Comparison of ENCODE assay signal across 22 cellular contexts in the genomic region with DNA sequence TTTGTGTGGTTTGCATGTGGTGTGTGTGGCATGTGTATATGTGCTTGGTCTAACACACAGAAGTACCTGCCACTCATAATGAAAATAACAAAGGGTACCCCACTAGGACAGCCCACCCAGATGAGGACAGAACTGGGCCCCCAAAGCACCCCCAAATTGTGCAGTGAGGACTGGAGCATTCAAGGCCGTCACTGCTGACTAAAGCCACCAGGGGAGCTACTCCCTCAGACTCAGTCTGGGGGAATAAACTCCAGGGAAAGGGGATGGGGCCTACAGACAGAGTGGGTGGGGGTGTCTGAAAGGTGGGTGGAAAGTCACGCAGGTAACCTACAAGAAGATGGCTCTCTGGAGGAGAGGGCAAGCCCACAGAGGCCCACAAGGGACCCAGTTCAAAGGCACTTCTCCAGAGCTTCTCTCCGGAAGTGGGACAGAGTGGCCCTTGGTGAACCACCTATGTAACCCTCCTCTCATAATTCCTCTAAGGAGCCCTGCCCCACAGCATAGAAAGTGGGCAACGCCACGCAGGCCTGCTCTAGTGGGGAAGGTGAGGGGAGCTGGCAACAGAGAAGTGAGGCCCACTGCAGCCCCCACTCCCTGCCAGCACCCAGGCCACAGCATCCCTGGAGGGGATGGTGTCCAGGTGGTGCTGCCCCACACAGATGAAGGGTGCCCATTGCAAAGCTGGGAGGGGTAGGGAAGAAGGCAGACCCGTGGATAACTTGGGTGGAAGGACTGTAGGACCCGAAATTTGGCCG.
DNase-seq lines count a peak whose midpoint lies in the region; ATAC-seq, FAIRE-seq and TF ChIP-seq lines count a peak whose summit lies in the region.
"Had no signal": no experiment of that assay in that cellular context is flagged by ENCODE, and none has a peak within 500 bp of the region (broad histone marks: within the 10 kb centered on the region; RNA-seq: fewer than 3 reads in every experiment).

No MANE protein-coding gene starts in this region.

- CTCF ChIA-PET in mammary epithelial cell (lab: Charles Lee; ENCODE audit: low non-redundant PET) (no interaction called here), H1 (lab: Charles Lee; ENCODE audit: partially characterized antibody) (interaction anchor here (0.7 to 3.3 kb wide), 22 partner anchors 11 to 984 kb away, joined by 3 to 23 read pairs (median 4); no protein-coding TSS in a partner anchor)

- no peak for TF ChIP-seq EP300 in H1 (IDR thresholded peaks at IDR 0.05; ENCODE audit: borderline replicate concordance in 1 of 2, low read depth in 2 of 2, low read length in 2 of 2)

- DNase-seq in mammary epithelial cell: no peak
- no peak for DNase-seq in breast epithelium (ENCODE audit: low spot score in 2 of 2)
- no peak for DNase-seq in NB4 (ENCODE audit: low read depth)
- DNase-seq in H1 (ENCODE audit: low read depth in 1 of 2, low spot score in 2 of 2): no peak
- DNase-seq in type B pancreatic cell (ENCODE audit: extremely low spot score, unreplicated experiment): peak; percentile 55
- DNase-seq in C1 segment of cervical spinal cord (lab: John Stamatoyannopoulos, UW): no peak
- no peak for DNase-seq in Right ventricle myocardium superior
- DNase-seq: activated CD4-positive, alpha-beta T cell treated with anti-CD3 and anti-CD28 coated beads, Interleukin-2, amount 10 ng/mL, durations not matched to agents 7 days and 5 days; activated gamma-delta T cell; dermis blood vessel endothelial cell; foreskin melanocyte; GDM1; kidney glomerular epithelial cell; NCI-H1436; NCI-H2171; NCI-H526 treated with DMSO at 0.1 percent for 48 hours; occipital lobe had no signal

- H3K23me2 ChIP-seq in H1 (ENCODE audit: low read depth, low read length): peaks cover 4% of the 10 kb centered on the region

- no peak overlapping the region for H3K27ac Mint-ChIP-seq in type B pancreatic cell
- H3K27ac Mint-ChIP-seq: activated CD4-positive, alpha-beta T cell treated with anti-CD3 and anti-CD28 coated beads, Interleukin-2, amount 10 ng/mL, durations not matched to agents 7 days and 5 days; T-helper 1 cell treated with Interleukin-12 subunit alpha and Interleukin-12 subunit beta and Interleukin-4 antibody, amounts not matched to agents 30 μg/mL and 1 μg/mL, for 36 hours had no signal

- no peak overlapping the region for H3K4me3 ChIP-seq in mammary epithelial cell (replicated peaks in 1 of 3; ENCODE audit: insufficient read depth in 1 of 3, low read depth in 2 of 3, low read length in 3 of 3)
- no peak overlapping the region for H3K4me3 ChIP-seq in breast epithelium
- H3K4me3 ChIP-seq in NB4 (ENCODE audit: low read depth, low read length): no peak overlapping the region
- H3K4me3 ChIP-seq in H1 (ENCODE audit: extremely low read depth in 1 of 4, insufficient read depth in 2 of 4, low read depth in 3 of 4, low read length in 4 of 4): no peak overlapping the region
- H3K4me3 ChIP-seq: A549, suprapubic skin had no signal

- in situ Hi-C loops in mammary epithelial cell (cut with MboI; ENCODE audit: low sequenced_read_pairs in 2 of 2): no loop called here

- H3K79me2 ChIP-seq in mammary epithelial cell (ENCODE audit: insufficient read depth, low read length) (no peaks in the 10 kb centered on the region), H1 (ENCODE audit: control insufficient read depth in 1 of 2, insufficient read depth in 2 of 2, low read length in 2 of 2) (no peaks in the 10 kb centered on the region)

- no peaks in the 10 kb centered on the region for H3K36me3 ChIP-seq in mammary epithelial cell (ENCODE audit: insufficient read depth, low read length)
- H3K36me3 ChIP-seq in breast epithelium: no peaks in the 10 kb centered on the region
- H3K36me3 ChIP-seq in H1 (ENCODE audit: control insufficient read depth in 2 of 4, insufficient read depth in 4 of 4, low read length in 3 of 4): no peaks in the 10 kb centered on the region
- H3K36me3 ChIP-seq: suprapubic skin had no signal

- H4K8ac ChIP-seq in H1 (ENCODE audit: extremely low read depth, insufficient read depth, low read length): no peak overlapping the region

- POLR2A ChIA-PET in H1 (lab: Charles Lee; ENCODE audit: partially characterized antibody): no interaction called here

- H3K27ac ChIP-seq in mammary epithelial cell (ENCODE audit: insufficient read depth, low read depth, low read length): no peak overlapping the region
- H3K27ac ChIP-seq in breast epithelium: no peak overlapping the region
- no peak overlapping the region for H3K27ac ChIP-seq in H1 (ENCODE audit: low read depth, low read length)
- H3K27ac ChIP-seq: A549, suprapubic skin had no signal

- H3K4me1 ChIP-seq in mammary epithelial cell (ENCODE audit: insufficient read depth, low read length) (no peaks in the 10 kb centered on the region), breast epithelium (no peaks in the 10 kb centered on the region), H1 (replicated peaks in 1 of 4; ENCODE audit: control insufficient read depth in 3 of 4, insufficient read depth in 4 of 4, low read length in 3 of 4) (no peaks in the 10 kb centered on the region)
- H3K4me1 ChIP-seq: A549, suprapubic skin had no signal

- H3K23ac ChIP-seq in H1 (ENCODE audit: insufficient read length): no peak overlapping the region

- H2AK5ac ChIP-seq in H1 (ENCODE audit: low read depth, low read length): no peak overlapping the region

- H4K5ac ChIP-seq in H1 (ENCODE audit: insufficient read length, low read depth, low read length): no peak overlapping the region

- H3K36me3 Mint-ChIP-seq in type B pancreatic cell: no peaks in the 10 kb centered on the region

- dilution Hi-C loops in mammary epithelial cell (cut with HindIII; ENCODE audit: low sequenced_read_pairs): no loop called here

- no peak overlapping the region for H3K4me3 Mint-ChIP-seq in type B pancreatic cell
- H3K4me3 Mint-ChIP-seq: activated CD4-positive, alpha-beta T cell treated with anti-CD3 and anti-CD28 coated beads, Interleukin-2, amount 10 ng/mL, durations not matched to agents 7 days and 5 days; T-helper 1 cell treated with Interleukin-12 subunit alpha and Interleukin-12 subunit beta and Interleukin-4 antibody, amounts not matched to agents 30 μg/mL and 1 μg/mL, for 36 hours had no signal

- no peak overlapping the region for H3K18ac ChIP-seq in H1 (ENCODE audit: extremely low read depth, low read length)

- no peaks in the 10 kb centered on the region for H3K79me1 ChIP-seq in H1 (ENCODE audit: low read depth, low read length)

- H2BK5ac ChIP-seq in H1 (ENCODE audit: low read depth, low read length): no peak overlapping the region

- H2BK20ac ChIP-seq in H1 (ENCODE audit: low read length): no peak overlapping the region

- intact Hi-C loops in mammary epithelial cell (cut with micrococcal nuclease) (no loop called here), breast epithelium (cut with DNase I; ENCODE audit: low total_unique reads) (no loop called here), Right ventricle myocardium superior (cut with DNase I) (no loop called here)

- H3K9ac ChIP-seq in mammary epithelial cell (ENCODE audit: insufficient read depth, low read length): no peak overlapping the region
- no peak overlapping the region; a peak in 1 of 7 replicates for H3K9ac ChIP-seq in H1 (replicated peaks in 1 of 4; ENCODE audit: extremely low read depth in 1 of 4, low read depth in 3 of 4, low read length in 3 of 4)

- H3K27me3 ChIP-seq in mammary epithelial cell (ENCODE audit: insufficient read depth, low read length): no peaks in the 10 kb centered on the region
- no peaks in the 10 kb centered on the region for H3K27me3 ChIP-seq in breast epithelium
- no peaks in the 10 kb centered on the region for H3K27me3 ChIP-seq in H1 (replicated peaks in 1 of 4; ENCODE audit: control insufficient read depth in 3 of 4, extremely low read depth in 1 of 4, insufficient read depth in 3 of 4, low read length in 3 of 4)

- H3K9me3 ChIP-seq in mammary epithelial cell (replicated peaks; ENCODE audit: insufficient read depth, low read length): no peaks in the 10 kb centered on the region
- H3K9me3 ChIP-seq in breast epithelium: no peaks in the 10 kb centered on the region
- H3K9me3 ChIP-seq in H1 (ENCODE audit: insufficient read depth in 2 of 2, low read depth in 1 of 2, low read length in 1 of 2): no peaks in the 10 kb centered on the region
- H3K9me3 ChIP-seq: A549, suprapubic skin had no signal

- no peaks in the 10 kb centered on the region for H3K9me3 Mint-ChIP-seq in type B pancreatic cell
- H3K9me3 Mint-ChIP-seq: activated CD4-positive, alpha-beta T cell treated with anti-CD3 and anti-CD28 coated beads, Interleukin-2, amount 10 ng/mL, durations not matched to agents 7 days and 5 days; T-helper 1 cell treated with Interleukin-12 subunit alpha and Interleukin-12 subunit beta and Interleukin-4 antibody, amounts not matched to agents 30 μg/mL and 1 μg/mL, for 36 hours had no signal

- H3K4ac ChIP-seq in H1 (replicated peaks; ENCODE audit: insufficient read length, low read depth, low read length): no peak overlapping the region

- H3K56ac ChIP-seq in H1 (replicated peaks; ENCODE audit: insufficient read length, low read depth, low read length): no peak overlapping the region

- H3K4me2 ChIP-seq in mammary epithelial cell (ENCODE audit: insufficient read depth, low read depth, low read length) (no peak overlapping the region), H1 (ENCODE audit: insufficient read depth in 1 of 2, low read depth in 2 of 2, low read length in 2 of 2) (no peak overlapping the region)
- H3K4me2 ChIP-seq: A549 had no signal

- H3K14ac ChIP-seq in H1 (ENCODE audit: insufficient read length): no peak overlapping the region

- peak; percentile 3 to 18 for TF ChIP-seq CTCF in mammary epithelial cell (conservative IDR thresholded peaks at IDR 0.05 in 1 of 2, IDR thresholded peaks at IDR 0.05 in 1 of 2; ENCODE audit: extremely low read depth in 1 of 2, insufficient read depth in 1 of 2, low read depth in 1 of 2, low read length in 2 of 2)
- TF ChIP-seq CTCF in breast epithelium (IDR thresholded peaks at IDR 0.05): no peak
- peak; percentile 22 for TF ChIP-seq CTCF in NB4 (IDR thresholded peaks at IDR 0.05; ENCODE audit: low read depth, low read length)
- TF ChIP-seq CTCF in H1 (IDR thresholded peaks at IDR 0.05; ENCODE audit: control extremely low read depth in 1 of 3, insufficient read depth in 1 of 3, low read depth in 1 of 3, low read length in 3 of 3): peak; percentile 24 to 49 (median 36); a peak in 3 of 4 replicates
- peak; percentile 47 for TF ChIP-seq CTCF in type B pancreatic cell (conservative IDR thresholded peaks at IDR 0.05)

- H4K20me1 ChIP-seq in mammary epithelial cell (ENCODE audit: insufficient read depth, low read length): no peaks in the 10 kb centered on the region
- peaks cover 0 to 2% of the 10 kb centered on the region in 2 experiments for H4K20me1 ChIP-seq in H1 (replicated peaks in 1 of 2; ENCODE audit: control insufficient read depth in 1 of 2, insufficient read depth in 2 of 2, low read length in 2 of 2)

- H4K91ac ChIP-seq in H1 (replicated peaks; ENCODE audit: insufficient read length, low read length): no peak overlapping the region

- 31% methylated on average over 3 of the region's 8 CpGs for WGBS in mammary epithelial cell (ENCODE audit: low coverage, missing lambda C conversion rate)
- 83% methylated on average over 8 of the region's 8 CpGs; no CpG with 5 or more reads in 1 of the 2 experiments for WGBS in H1 (ENCODE audit: extremely low coverage in 1 of 2, insufficient coverage in 1 of 2, insufficient read length in 1 of 2, insufficient replicate concordance in 2 of 2, low coverage in 1 of 2, low lambda C conversion rate in 2 of 2, missing lambda C conversion rate in 1 of 2), 2 experiments

- BruUV-seq in mammary epithelial cell (replicated peaks; lab: Mats Ljungman, UMichigan): no TSS peak

- no peak for FAIRE-seq in H1 (lab: Jason Lieb, UNC)
- FAIRE-seq: A549 had no signal

- TF ChIP-seq RAD21 in H1 (IDR thresholded peaks at IDR 0.05 in 1 of 2, conservative IDR thresholded peaks at IDR 0.05 in 1 of 2; ENCODE audit: low read depth in 2 of 2, low read length in 2 of 2): peak; percentile 27 to 45; a peak in 2 of 4 replicates

- H2BK120ac ChIP-seq in H1 (replicated peaks; ENCODE audit: low read depth, low read length): no peak overlapping the region

- ATAC-seq in Right ventricle myocardium superior (ENCODE audit: poor library complexity): no peak
- ATAC-seq in GM21717 (IDR thresholded peaks at IDR 0.05; ENCODE audit: unreplicated experiment): no peak
- ATAC-seq: sciatic nerve had no signal

- TF ChIP-seq POLR2A in breast epithelium (IDR thresholded peaks at IDR 0.05): no peak
- no peak for TF ChIP-seq POLR2A in NB4 (IDR thresholded peaks at IDR 0.05; ENCODE audit: extremely low read depth, insufficient read length)
- TF ChIP-seq POLR2A in H1 (IDR thresholded peaks at IDR 0.05; ENCODE audit: control extremely low read depth in 1 of 2, low read depth in 2 of 2, low read length in 2 of 2): no peak

- peaks cover 9% of the 10 kb centered on the region for H3K4me1 Mint-ChIP-seq in type B pancreatic cell (ENCODE audit: unreplicated experiment)
- H3K4me1 Mint-ChIP-seq: activated CD4-positive, alpha-beta T cell treated with anti-CD3 and anti-CD28 coated beads, Interleukin-2, amount 10 ng/mL, durations not matched to agents 7 days and 5 days had no signal

- no peak overlapping the region for H2BK15ac ChIP-seq in H1 (ENCODE audit: low read length)

- no peak overlapping the region for H2BK12ac ChIP-seq in H1 (ENCODE audit: low read depth, low read length)

- H2AFZ ChIP-seq in mammary epithelial cell (ENCODE audit: low read depth, low read length) (no peak overlapping the region), H1 (ENCODE audit: low read length) (no peak overlapping the region)

- peaks cover 47% of the 10 kb centered on the region for H3K27me3 Mint-ChIP-seq in type B pancreatic cell

Comparison
In these comparisons a context has a peak if more than half of its experiments do, and no peak if none do; other contexts are left out.
1. CTCF ChIP-seq: peak in mammary epithelial cell (2 of 2), NB4 (single experiment), H1 (3 of 3) and type B pancreatic cell (single experiment); none in breast epithelium (0 of 3).